ENCODE assay signal across 18 cellular contexts in the genomic region with DNA sequence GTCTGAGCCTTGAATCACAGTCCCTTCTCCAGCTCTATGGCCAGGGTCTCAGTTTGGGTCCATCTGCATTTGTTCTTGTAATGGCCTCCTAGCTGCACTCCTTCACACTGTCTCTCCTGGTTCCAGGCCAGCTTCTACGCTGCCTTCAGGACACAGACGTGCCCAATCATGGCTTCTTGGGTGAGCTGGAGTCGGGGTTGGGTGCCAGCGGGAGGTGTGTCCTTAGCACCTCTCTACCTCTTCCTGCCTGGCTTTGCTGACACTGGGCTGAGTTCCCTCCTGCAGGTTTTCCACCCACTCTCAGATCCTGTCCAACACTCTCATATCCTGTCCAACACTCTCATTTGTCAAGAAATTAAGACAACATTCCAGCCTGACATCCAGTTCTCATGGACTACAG. TPM values are rescaled to one million over a fixed set of nuclear protein-coding genes. Genes with fewer than 3 reads are reported as not detected.
DNase-seq lines count a peak whose midpoint lies in the region; ATAC-seq and TF ChIP-seq lines count a peak whose summit lies in the region.
"Had no signal": no experiment of that assay in that cellular context is flagged by ENCODE, and none has a peak within 500 bp of the region (broad histone marks: within the 10 kb centered on the region; RNA-seq: fewer than 3 reads in every experiment).

No MANE protein-coding gene starts in this region.

- H3K9me3 Mint-ChIP-seq in nephron progenitor cell = no peaks in the 10 kb centered on the region
- H3K9me3 Mint-ChIP-seq: IgD-negative memory B cell had no signal

- POLR2A ChIA-PET in RWPE1 (lab: Yijun Ruan, JAX; ENCODE audit: low non-redundant PET) = no interaction called here

- TF ChIP-seq CTCF in RWPE1 (conservative IDR thresholded peaks at IDR 0.05; ENCODE audit: low read depth) = no peak
- TF ChIP-seq CTCF in nephron progenitor cell (IDR thresholded peaks at IDR 0.05) = no peak

- ATAC-seq in GM19351 (IDR thresholded peaks at IDR 0.05; ENCODE audit: unreplicated experiment) (no peak), HG02763 (IDR thresholded peaks at IDR 0.05; ENCODE audit: unreplicated experiment) (no peak), GM19395 (IDR thresholded peaks at IDR 0.05; ENCODE audit: unreplicated experiment) (no peak)
- ATAC-seq: HCT116 had no signal

- peak overlapping the region; percentile 57 for H3K27ac Mint-ChIP-seq in nephron progenitor cell
- H3K27ac Mint-ChIP-seq: IgD-negative memory B cell had no signal

- no peaks in the 10 kb centered on the region for H3K36me3 Mint-ChIP-seq in nephron progenitor cell (ENCODE audit: low read depth)
- H3K36me3 Mint-ChIP-seq: IgD-negative memory B cell had no signal

- CTCF ChIA-PET in RWPE1 (lab: Yijun Ruan, JAX) = no interaction called here

- H3K27ac ChIP-seq in RWPE1 = peak overlapping the region; percentile 32; the same call in 1 of the 2 replicates

- DNase-seq in A172 (ENCODE audit: low spot score) (peak; percentile 22), RWPE1 (ENCODE audit: low spot score) (peak; percentile 44), dermis blood vessel endothelial cell (peak; percentile 12), nephron progenitor cell (no peak)
- DNase-seq: DMS53, NCI-H1048, NCI-H1436 treated with DMSO at 0.1 percent for 48 hours, NCI-H1930, NCI-H524 treated with DMSO at 0.1 percent for 48 hours, NCI-H82, OCI-M1, Right ventricle myocardium superior had no signal

- H3K4me1 Mint-ChIP-seq in nephron progenitor cell = peaks cover 10% of the 10 kb centered on the region

- peaks cover 34% of the 10 kb centered on the region for H3K27me3 Mint-ChIP-seq in nephron progenitor cell (ENCODE audit: low read depth, poor library complexity)

- H3K4me3 Mint-ChIP-seq in nephron progenitor cell = no peak overlapping the region
- H3K4me3 Mint-ChIP-seq: IgD-negative memory B cell had no signal

RNA-seq across cellular contexts. Expression of gene TRPM8, which starts 9.6 kb away (rescaled TPM):
- total RNA-seq in A172 (2014; rRNA removed; shearing (Covaris generic)) = 1.1 and 2.4 TPM in 2 replicates
- not detected in 2 replicates for total RNA-seq in dermis blood vessel endothelial cell
- total RNA-seq: Right ventricle myocardium superior; T-helper 1 cell treated with Interleukin-12 subunit alpha and Interleukin-12 subunit beta and Interleukin-4 antibody, amounts not matched to agents 30 ng/mL and 1 ng/mL, for 36 hours had no signal
